1 cellular context compared by ENCODE assay signal in the genomic region with DNA sequence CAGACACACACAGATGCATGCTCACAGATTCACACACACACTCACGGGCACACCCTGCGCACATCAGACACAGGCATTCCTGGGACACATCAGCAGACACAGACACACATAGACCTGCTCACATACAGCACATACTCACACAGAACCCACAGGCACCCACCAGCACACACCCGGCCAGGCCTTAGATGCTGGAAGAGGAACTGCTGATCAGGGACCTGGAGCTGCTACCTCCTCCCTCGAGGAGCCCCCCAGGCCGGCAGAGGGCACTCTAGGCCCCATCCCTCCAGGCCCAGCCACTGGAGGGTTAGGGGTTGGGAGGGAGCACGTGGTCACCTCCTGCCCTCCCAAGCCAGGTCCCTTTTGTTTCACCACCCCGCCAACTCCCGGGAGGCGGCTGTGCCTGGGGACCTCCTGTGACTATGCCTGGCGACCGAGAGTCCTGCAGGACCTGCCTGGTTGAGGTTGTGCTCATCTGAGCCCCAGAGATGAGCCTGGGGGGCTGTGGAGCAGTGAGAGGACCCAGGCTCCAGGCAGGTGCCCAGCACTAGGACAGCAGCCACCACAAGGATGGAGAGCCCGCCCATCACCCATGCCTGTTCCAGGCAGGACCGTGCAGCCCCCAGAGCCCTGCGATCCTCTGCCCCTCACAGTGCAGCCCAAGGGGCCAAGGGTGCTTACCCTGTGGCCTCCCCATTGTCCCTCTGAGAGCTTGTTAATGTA.
TF ChIP-seq lines count a peak whose summit lies in the region.

No MANE protein-coding gene starts in this region.

TF ChIP-seq in HepG2, 621 proteins besides CTCF, POLR2A, EP300 and RAD21 (continued from another document and continues in another):
- TF ChIP-seq ZFP41 (CRISPR knock-in tag; IDR thresholded peaks at IDR 0.05; ENCODE audit: borderline replicate concordance) (no peak), RCOR2 (CRISPR knock-in tag; IDR thresholded peaks at IDR 0.05) (peak; percentile 55; the same call in 1 of the 2 replicates), ZNF143 (CRISPR knock-in tag; IDR thresholded peaks at IDR 0.05) (peak; percentile 63; the same call in 1 of the 2 replicates), HHEX (CRISPR knock-in tag; IDR thresholded peaks at IDR 0.05) (no peak), ZNF816 (CRISPR knock-in tag; IDR thresholded peaks at IDR 0.05; ENCODE audit: borderline replicate concordance) (no peak), ZNF615 (CRISPR knock-in tag; IDR thresholded peaks at IDR 0.05; ENCODE audit: borderline replicate concordance) (0 out of 2 replicates have a peak, but pooled peaks have one; percentile 64), ZNF251 (CRISPR knock-in tag; IDR thresholded peaks at IDR 0.05) (no peak; the same call in 1 of the 2 replicates), ZNF101 (CRISPR knock-in tag; IDR thresholded peaks at IDR 0.05; ENCODE audit: borderline replicate concordance, low read depth) (peak; percentile 76; the same call in 1 of the 2 replicates), ZNF234 (CRISPR knock-in tag; conservative IDR thresholded peaks at IDR 0.05) (0 out of 2 replicates have a peak, but pooled peaks have one; percentile 40), CENPX (CRISPR knock-in tag; IDR thresholded peaks at IDR 0.05) (no peak), EEA1 (CRISPR knock-in tag; IDR thresholded peaks at IDR 0.05; ENCODE audit: borderline replicate concordance) (no peak; the same call in 1 of the 2 replicates), ADNP (CRISPR knock-in tag; IDR thresholded peaks at IDR 0.05) (no peak), NFIC (IDR thresholded peaks at IDR 0.05; ENCODE audit: low read length) (no peak), RNF2 (conservative IDR thresholded peaks at IDR 0.05; ENCODE audit: low read depth) (peak; percentile 52; the same call in 1 of the 2 replicates), HNF4G (IDR thresholded peaks at IDR 0.05; ENCODE audit: borderline replicate concordance, low read depth, low read length) (no peak), HNF4G (CRISPR knock-in tag; IDR thresholded peaks at IDR 0.05; ENCODE audit: borderline replicate concordance, low read depth) (no peak), TEAD2 (CRISPR knock-in tag; IDR thresholded peaks at IDR 0.05) (no peak), ZFY (CRISPR knock-in tag; IDR thresholded peaks at IDR 0.05) (peak; percentile 86), MLLT10 (CRISPR knock-in tag; IDR thresholded peaks at IDR 0.05) (no peak), ZNF136 (CRISPR knock-in tag; IDR thresholded peaks at IDR 0.05; ENCODE audit: low read depth) (no peak), ZNF263 (CRISPR knock-in tag; IDR thresholded peaks at IDR 0.05) (peak; percentile 84), FOXC1 (CRISPR knock-in tag; IDR thresholded peaks at IDR 0.05; ENCODE audit: borderline replicate concordance) (peak; percentile 96), SRSF4 (IDR thresholded peaks at IDR 0.05; ENCODE audit: low read depth, low read length, poor library complexity, severe bottlenecking) (no peak), CEBPB (IDR thresholded peaks at IDR 0.05; ENCODE audit: borderline replicate concordance, low read depth, low read length) (no peak), ZNF205 (CRISPR knock-in tag; IDR thresholded peaks at IDR 0.05) (peak; percentile 81; the same call in 1 of the 2 replicates), ZNF614 (CRISPR knock-in tag; IDR thresholded peaks at IDR 0.05; ENCODE audit: borderline replicate concordance) (no peak; the same call in 1 of the 2 replicates), ZBTB7B (CRISPR knock-in tag; IDR thresholded peaks at IDR 0.05) (no peak), SMAD3 (CRISPR knock-in tag; IDR thresholded peaks at IDR 0.05) (peak; percentile 76; the same call in 1 of the 2 replicates), ELF1 (CRISPR knock-in tag; IDR thresholded peaks at IDR 0.05) (peak; percentile 68), PCBP2 (optimal IDR thresholded peaks at IDR 0.05; ENCODE audit: low read depth, low read length, poor library complexity, severe bottlenecking) (no peak)
- TF ChIP-seq, protein P1, sequence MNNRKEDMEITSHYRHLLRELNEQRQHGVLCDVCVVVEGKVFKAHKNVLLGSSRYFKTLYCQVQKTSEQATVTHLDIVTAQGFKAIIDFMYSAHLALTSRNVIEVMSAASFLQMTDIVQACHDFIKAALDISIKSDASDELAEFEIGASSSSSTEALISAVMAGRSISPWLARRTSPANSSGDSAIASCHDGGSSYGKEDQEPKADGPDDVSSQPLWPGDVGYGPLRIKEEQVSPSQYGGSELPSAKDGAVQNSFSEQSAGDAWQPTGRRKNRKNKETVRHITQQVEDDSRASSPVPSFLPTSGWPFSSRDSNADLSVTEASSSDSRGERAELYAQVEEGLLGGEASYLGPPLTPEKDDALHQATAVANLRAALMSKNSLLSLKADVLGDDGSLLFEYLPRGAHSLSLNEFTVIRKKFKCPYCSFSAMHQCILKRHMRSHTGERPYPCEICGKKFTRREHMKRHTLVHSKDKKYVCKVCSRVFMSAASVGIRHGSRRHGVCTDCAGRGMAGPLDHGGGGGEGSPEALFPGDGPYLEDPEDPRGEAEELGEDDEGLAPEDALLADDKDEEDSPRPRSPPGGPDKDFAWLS (CRISPR knock-in tag; IDR thresholded peaks at IDR 0.05; ENCODE audit: borderline replicate concordance) = no peak
- TF ChIP-seq, protein P2, sequence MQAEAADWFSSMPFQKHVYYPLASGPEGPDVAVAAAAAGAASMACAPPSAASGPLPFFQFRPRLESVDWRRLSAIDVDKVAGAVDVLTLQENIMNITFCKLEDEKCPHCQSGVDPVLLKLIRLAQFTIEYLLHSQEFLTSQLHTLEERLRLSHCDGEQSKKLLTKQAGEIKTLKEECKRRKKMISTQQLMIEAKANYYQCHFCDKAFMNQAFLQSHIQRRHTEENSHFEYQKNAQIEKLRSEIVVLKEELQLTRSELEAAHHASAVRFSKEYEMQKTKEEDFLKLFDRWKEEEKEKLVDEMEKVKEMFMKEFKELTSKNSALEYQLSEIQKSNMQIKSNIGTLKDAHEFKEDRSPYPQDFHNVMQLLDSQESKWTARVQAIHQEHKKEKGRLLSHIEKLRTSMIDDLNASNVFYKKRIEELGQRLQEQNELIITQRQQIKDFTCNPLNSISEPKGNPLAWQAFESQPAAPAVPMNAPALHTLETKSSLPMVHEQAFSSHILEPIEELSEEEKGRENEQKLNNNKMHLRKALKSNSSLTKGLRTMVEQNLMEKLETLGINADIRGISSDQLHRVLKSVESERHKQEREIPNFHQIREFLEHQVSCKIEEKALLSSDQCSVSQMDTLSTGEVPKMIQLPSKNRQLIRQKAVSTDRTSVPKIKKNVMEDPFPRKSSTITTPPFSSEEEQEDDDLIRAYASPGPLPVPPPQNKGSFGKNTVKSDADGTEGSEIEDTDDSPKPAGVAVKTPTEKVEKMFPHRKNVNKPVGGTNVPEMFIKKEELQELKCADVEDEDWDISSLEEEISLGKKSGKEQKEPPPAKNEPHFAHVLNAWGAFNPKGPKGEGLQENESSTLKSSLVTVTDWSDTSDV (CRISPR knock-in tag; IDR thresholded peaks at IDR 0.05) = no peak
- TF ChIP-seq, protein P3, sequence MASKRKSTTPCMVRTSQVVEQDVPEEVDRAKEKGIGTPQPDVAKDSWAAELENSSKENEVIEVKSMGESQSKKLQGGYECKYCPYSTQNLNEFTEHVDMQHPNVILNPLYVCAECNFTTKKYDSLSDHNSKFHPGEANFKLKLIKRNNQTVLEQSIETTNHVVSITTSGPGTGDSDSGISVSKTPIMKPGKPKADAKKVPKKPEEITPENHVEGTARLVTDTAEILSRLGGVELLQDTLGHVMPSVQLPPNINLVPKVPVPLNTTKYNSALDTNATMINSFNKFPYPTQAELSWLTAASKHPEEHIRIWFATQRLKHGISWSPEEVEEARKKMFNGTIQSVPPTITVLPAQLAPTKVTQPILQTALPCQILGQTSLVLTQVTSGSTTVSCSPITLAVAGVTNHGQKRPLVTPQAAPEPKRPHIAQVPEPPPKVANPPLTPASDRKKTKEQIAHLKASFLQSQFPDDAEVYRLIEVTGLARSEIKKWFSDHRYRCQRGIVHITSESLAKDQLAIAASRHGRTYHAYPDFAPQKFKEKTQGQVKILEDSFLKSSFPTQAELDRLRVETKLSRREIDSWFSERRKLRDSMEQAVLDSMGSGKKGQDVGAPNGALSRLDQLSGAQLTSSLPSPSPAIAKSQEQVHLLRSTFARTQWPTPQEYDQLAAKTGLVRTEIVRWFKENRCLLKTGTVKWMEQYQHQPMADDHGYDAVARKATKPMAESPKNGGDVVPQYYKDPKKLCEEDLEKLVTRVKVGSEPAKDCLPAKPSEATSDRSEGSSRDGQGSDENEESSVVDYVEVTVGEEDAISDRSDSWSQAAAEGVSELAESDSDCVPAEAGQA (IDR thresholded peaks at IDR 0.05; ENCODE audit: low read depth) = no peak
- TF ChIP-seq, protein P3 (CRISPR knock-in tag; IDR thresholded peaks at IDR 0.05; ENCODE audit: borderline replicate concordance) = no peak
- TF ChIP-seq, protein P4, sequence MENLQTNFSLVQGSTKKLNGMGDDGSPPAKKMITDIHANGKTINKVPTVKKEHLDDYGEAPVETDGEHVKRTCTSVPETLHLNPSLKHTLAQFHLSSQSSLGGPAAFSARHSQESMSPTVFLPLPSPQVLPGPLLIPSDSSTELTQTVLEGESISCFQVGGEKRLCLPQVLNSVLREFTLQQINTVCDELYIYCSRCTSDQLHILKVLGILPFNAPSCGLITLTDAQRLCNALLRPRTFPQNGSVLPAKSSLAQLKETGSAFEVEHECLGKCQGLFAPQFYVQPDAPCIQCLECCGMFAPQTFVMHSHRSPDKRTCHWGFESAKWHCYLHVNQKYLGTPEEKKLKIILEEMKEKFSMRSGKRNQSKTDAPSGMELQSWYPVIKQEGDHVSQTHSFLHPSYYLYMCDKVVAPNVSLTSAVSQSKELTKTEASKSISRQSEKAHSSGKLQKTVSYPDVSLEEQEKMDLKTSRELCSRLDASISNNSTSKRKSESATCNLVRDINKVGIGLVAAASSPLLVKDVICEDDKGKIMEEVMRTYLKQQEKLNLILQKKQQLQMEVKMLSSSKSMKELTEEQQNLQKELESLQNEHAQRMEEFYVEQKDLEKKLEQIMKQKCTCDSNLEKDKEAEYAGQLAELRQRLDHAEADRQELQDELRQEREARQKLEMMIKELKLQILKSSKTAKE (CRISPR knock-in tag; IDR thresholded peaks at IDR 0.05; ENCODE audit: borderline replicate concordance) = peak; percentile 40; the same call in 1 of the 2 replicates
- TF ChIP-seq, protein P5, sequence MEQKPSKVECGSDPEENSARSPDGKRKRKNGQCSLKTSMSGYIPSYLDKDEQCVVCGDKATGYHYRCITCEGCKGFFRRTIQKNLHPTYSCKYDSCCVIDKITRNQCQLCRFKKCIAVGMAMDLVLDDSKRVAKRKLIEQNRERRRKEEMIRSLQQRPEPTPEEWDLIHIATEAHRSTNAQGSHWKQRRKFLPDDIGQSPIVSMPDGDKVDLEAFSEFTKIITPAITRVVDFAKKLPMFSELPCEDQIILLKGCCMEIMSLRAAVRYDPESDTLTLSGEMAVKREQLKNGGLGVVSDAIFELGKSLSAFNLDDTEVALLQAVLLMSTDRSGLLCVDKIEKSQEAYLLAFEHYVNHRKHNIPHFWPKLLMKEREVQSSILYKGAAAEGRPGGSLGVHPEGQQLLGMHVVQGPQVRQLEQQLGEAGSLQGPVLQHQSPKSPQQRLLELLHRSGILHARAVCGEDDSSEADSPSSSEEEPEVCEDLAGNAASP (CRISPR knock-in tag; IDR thresholded peaks at IDR 0.05; ENCODE audit: borderline replicate concordance) = peak; percentile 81
- TF ChIP-seq, protein P6, sequence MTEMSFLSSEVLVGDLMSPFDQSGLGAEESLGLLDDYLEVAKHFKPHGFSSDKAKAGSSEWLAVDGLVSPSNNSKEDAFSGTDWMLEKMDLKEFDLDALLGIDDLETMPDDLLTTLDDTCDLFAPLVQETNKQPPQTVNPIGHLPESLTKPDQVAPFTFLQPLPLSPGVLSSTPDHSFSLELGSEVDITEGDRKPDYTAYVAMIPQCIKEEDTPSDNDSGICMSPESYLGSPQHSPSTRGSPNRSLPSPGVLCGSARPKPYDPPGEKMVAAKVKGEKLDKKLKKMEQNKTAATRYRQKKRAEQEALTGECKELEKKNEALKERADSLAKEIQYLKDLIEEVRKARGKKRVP (CRISPR knock-in tag; IDR thresholded peaks at IDR 0.05) = peak in 1 of 2 experiments; percentile 58; a peak in 1 of 4 replicates
- TF ChIP-seq, protein P7, sequence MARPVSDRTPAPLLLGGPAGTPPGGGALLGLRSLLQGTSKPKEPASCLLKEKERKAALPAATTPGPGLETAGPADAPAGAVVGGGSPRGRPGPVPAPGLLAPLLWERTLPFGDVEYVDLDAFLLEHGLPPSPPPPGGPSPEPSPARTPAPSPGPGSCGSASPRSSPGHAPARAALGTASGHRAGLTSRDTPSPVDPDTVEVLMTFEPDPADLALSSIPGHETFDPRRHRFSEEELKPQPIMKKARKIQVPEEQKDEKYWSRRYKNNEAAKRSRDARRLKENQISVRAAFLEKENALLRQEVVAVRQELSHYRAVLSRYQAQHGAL (CRISPR knock-in tag; IDR thresholded peaks at IDR 0.05; ENCODE audit: not compliant biosample characterization) = no peak
- TF ChIP-seq, protein P8, sequence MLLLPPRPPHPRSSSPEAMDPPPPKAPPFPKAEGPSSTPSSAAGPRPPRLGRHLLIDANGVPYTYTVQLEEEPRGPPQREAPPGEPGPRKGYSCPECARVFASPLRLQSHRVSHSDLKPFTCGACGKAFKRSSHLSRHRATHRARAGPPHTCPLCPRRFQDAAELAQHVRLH (CRISPR knock-in tag; IDR thresholded peaks at IDR 0.05; ENCODE audit: borderline replicate concordance, low read depth) = peak; percentile 85; the same call in 1 of the 2 replicates
- TF ChIP-seq, protein P9, sequence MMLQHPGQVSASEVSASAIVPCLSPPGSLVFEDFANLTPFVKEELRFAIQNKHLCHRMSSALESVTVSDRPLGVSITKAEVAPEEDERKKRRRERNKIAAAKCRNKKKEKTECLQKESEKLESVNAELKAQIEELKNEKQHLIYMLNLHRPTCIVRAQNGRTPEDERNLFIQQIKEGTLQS (CRISPR knock-in tag; IDR thresholded peaks at IDR 0.05) = no peak
- TF ChIP-seq, protein P10, sequence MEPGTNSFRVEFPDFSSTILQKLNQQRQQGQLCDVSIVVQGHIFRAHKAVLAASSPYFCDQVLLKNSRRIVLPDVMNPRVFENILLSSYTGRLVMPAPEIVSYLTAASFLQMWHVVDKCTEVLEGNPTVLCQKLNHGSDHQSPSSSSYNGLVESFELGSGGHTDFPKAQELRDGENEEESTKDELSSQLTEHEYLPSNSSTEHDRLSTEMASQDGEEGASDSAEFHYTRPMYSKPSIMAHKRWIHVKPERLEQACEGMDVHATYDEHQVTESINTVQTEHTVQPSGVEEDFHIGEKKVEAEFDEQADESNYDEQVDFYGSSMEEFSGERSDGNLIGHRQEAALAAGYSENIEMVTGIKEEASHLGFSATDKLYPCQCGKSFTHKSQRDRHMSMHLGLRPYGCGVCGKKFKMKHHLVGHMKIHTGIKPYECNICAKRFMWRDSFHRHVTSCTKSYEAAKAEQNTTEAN (CRISPR knock-in tag; conservative IDR thresholded peaks at IDR 0.05) = no peak
